In the genomic region with DNA sequence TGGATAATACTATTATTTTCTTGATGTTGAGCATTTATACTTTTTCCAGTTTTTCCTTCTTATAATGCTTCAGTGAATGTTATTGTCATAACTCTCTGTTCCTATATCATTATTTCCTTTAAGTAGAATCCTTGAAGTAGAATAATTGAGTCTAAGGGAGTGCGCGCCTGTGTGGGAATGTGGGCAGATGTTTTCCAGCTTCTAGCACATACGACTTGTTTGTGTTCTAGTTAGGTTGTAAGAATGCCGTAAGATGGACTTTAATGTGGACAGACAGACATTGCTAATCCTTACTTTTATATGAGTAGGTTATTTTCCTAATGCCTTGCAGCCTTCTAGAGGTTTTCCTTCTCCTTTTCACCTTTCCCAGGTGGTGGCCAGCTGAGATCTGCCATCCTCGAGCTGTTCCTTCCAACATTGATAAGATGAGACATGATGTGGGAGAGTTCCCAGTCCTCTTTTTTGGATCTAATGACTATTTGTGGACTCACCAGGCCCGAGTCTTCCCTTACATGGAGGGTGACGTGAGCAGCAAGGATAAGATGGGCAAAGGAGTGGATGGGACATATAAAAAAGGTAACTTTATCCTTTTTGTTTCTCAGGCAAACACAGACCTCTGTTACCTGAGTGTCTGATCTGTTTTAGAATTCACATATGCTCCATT, we compare ENCODE assay signal across 19 cellular contexts. TPM values are rescaled to one million over a fixed set of nuclear protein-coding genes. Genes with fewer than 3 reads are reported as not detected.
DNase-seq lines count a peak whose midpoint lies in the region; ATAC-seq, FAIRE-seq and TF ChIP-seq lines count a peak whose summit lies in the region.
"Had no signal": no experiment of that assay in that cellular context is flagged by ENCODE, and none has a peak within 500 bp of the region (broad histone marks: within the 10 kb centered on the region; RNA-seq: fewer than 3 reads in every experiment).

No MANE protein-coding gene starts in this region.

- ATAC-seq in GM23338: no peak
- ATAC-seq in WTC11: no peak
- ATAC-seq in HG02798 (IDR thresholded peaks at IDR 0.05; ENCODE audit: poor library complexity, unreplicated experiment): no peak

- H4K20me1 ChIP-seq in GM23338 (replicated peaks; ENCODE audit: insufficient read depth) (peaks cover 31% of the 10 kb centered on the region), endothelial cell of umbilical vein (replicated peaks; ENCODE audit: control insufficient read depth, extremely low read depth, insufficient read depth, low read length) (no peaks in the 10 kb centered on the region)

- peaks cover 12% of the 10 kb centered on the region for H3K27me3 Mint-ChIP-seq in GM23338 (ENCODE audit: insufficient read depth, low read depth, poor library complexity)
- no peaks in the 10 kb centered on the region for H3K27me3 Mint-ChIP-seq in WTC11 (ENCODE audit: low read depth)
- H3K27me3 Mint-ChIP-seq in progenitor cell of endocrine pancreas: no peaks in the 10 kb centered on the region
- H3K27me3 Mint-ChIP-seq in Caco-2 (ENCODE audit: insufficient read depth, unreplicated experiment): no peaks in the 10 kb centered on the region

- dilution Hi-C loops in endothelial cell of umbilical vein (cut with MboI; ENCODE audit: extremely low pct_ligation_motif_present, low sequenced_read_pairs): no loop called here

- H3K9me3 ChIP-seq in endothelial cell of umbilical vein (replicated peaks; ENCODE audit: control insufficient read depth, insufficient read depth, low read length) (no peaks in the 10 kb centered on the region), Caco-2 (no peaks in the 10 kb centered on the region)
- H3K9me3 ChIP-seq: MG63 had no signal

- no peaks in the 10 kb centered on the region for H3K9me1 ChIP-seq in endothelial cell of umbilical vein (replicated peaks; ENCODE audit: control insufficient read depth, extremely low read depth, insufficient read depth, low read length)

- H3K9ac ChIP-seq in endothelial cell of umbilical vein (replicated peaks; ENCODE audit: extremely low read depth, insufficient read depth, low read length): no peak overlapping the region

- H3K36me3 ChIP-seq in GM23338 (ENCODE audit: insufficient read depth) (peaks cover 65% of the 10 kb centered on the region), endothelial cell of umbilical vein (ENCODE audit: control insufficient read depth in 2 of 2, extremely low read depth in 1 of 2, insufficient read depth in 2 of 2, low read length in 2 of 2) (peaks cover 20 to 21% of the 10 kb centered on the region in 2 experiments), Caco-2 (ENCODE audit: control insufficient read depth, insufficient read depth, low read length) (no peaks in the 10 kb centered on the region; the same call in 1 of the 2 replicates)

- H2AFZ ChIP-seq in GM23338 (no peak overlapping the region), endothelial cell of umbilical vein (ENCODE audit: low read depth, low read length) (no peak overlapping the region)

- no peak for DNase-seq in GM23338 (ENCODE audit: low spot score)
- DNase-seq in WTC11 (ENCODE audit: low spot score): no peak
- DNase-seq in endothelial cell of umbilical vein (ENCODE audit: low read depth, low spot score): no peak
- DNase-seq in progenitor cell of endocrine pancreas (ENCODE audit: low spot score, unreplicated experiment): no peak
- no peak for DNase-seq in Caco-2
- no peak for DNase-seq in DMS 273 (lab: John Stamatoyannopoulos, UW; ENCODE audit: unreplicated experiment)
- DNase-seq: H7, HFFc6, KBM-7, MG63, NCI-H1105 treated with DMSO at 0.1 percent for 48 hours, NCI-H146, NCI-H1930, NCI-H2107, NCI-H526 treated with DMSO at 0.1 percent for 48 hours, Right ventricle myocardium superior, RPMI8226 had no signal

- H3K4me2 ChIP-seq in GM23338 (no peak overlapping the region), endothelial cell of umbilical vein (ENCODE audit: insufficient read depth, low read length) (no peak overlapping the region)

- 0 out of 2 replicates have a peak overlapping the region, but pooled peaks have one; percentile 30 for H3K27ac ChIP-seq in GM23338 (ENCODE audit: low read depth)
- no peak overlapping the region for H3K27ac ChIP-seq in endothelial cell of umbilical vein (ENCODE audit: insufficient read depth, low read depth, low read length)

- H3K4me3 Mint-ChIP-seq in GM23338 (no peak overlapping the region), WTC11 (no peak overlapping the region), progenitor cell of endocrine pancreas (ENCODE audit: low read depth) (no peak overlapping the region), Caco-2 (ENCODE audit: unreplicated experiment) (no peak overlapping the region)
- H3K4me3 Mint-ChIP-seq: HFFc6 had no signal

- H3K36me3 Mint-ChIP-seq in GM23338 (ENCODE audit: low read depth) (peaks cover 90% of the 10 kb centered on the region), WTC11 (peaks cover 86% of the 10 kb centered on the region), progenitor cell of endocrine pancreas (ENCODE audit: insufficient read depth) (peaks cover 33% of the 10 kb centered on the region), Caco-2 (ENCODE audit: insufficient read depth, unreplicated experiment) (peaks cover 39% of the 10 kb centered on the region)

- H3K4me3 ChIP-seq in GM23338: no peak overlapping the region
- H3K4me3 ChIP-seq in endothelial cell of umbilical vein (replicated peaks in 1 of 3; ENCODE audit: insufficient read depth in 1 of 3, low read depth in 1 of 3, low read length in 3 of 3): no peak overlapping the region
- H3K4me3 ChIP-seq in Caco-2 (ENCODE audit: low read depth, low read length): no peak overlapping the region
- H3K4me3 ChIP-seq: MG63 had no signal

- H3K79me2 ChIP-seq in GM23338 (replicated peaks; ENCODE audit: insufficient read depth) (peaks cover 13% of the 10 kb centered on the region; the same call in 1 of the 2 replicates), endothelial cell of umbilical vein (ENCODE audit: control insufficient read depth, insufficient read depth, low read length) (no peaks in the 10 kb centered on the region)

- H3K4me1 ChIP-seq in GM23338 (ENCODE audit: insufficient read depth) (no peaks in the 10 kb centered on the region), endothelial cell of umbilical vein (ENCODE audit: control insufficient read depth, extremely low read depth, insufficient read depth, low read length) (no peaks in the 10 kb centered on the region), Caco-2 (no peaks in the 10 kb centered on the region)

- no peak for TF ChIP-seq POLR2A in endothelial cell of umbilical vein (IDR thresholded peaks at IDR 0.05; ENCODE audit: low read depth, low read length)

- TF ChIP-seq CTCF in GM23338 (conservative IDR thresholded peaks at IDR 0.05; ENCODE audit: low read depth in 2 of 2): no peak
- TF ChIP-seq CTCF in WTC11 (IDR thresholded peaks at IDR 0.05): no peak
- no peak for TF ChIP-seq CTCF in endothelial cell of umbilical vein (IDR thresholded peaks at IDR 0.05; ENCODE audit: extremely low read depth in 1 of 2, insufficient read depth in 1 of 2, low read depth in 1 of 2, low read length in 2 of 2)
- TF ChIP-seq CTCF in progenitor cell of endocrine pancreas (IDR thresholded peaks at IDR 0.05; ENCODE audit: unreplicated experiment): no peak
- TF ChIP-seq CTCF in Caco-2 (IDR thresholded peaks at IDR 0.05; ENCODE audit: insufficient read depth in 1 of 2, low read depth in 1 of 2, low read length in 1 of 2, severe bottlenecking in 1 of 2, unreplicated experiment in 1 of 2): no peak

- H3K4me1 Mint-ChIP-seq in GM23338 (no peaks in the 10 kb centered on the region), WTC11 (peaks cover 11% of the 10 kb centered on the region), progenitor cell of endocrine pancreas (ENCODE audit: low read depth) (peaks cover 2% of the 10 kb centered on the region), Caco-2 (ENCODE audit: low read depth, unreplicated experiment) (no peaks in the 10 kb centered on the region)

- no peaks in the 10 kb centered on the region; the same call in 1 of the 2 replicates for H3F3A ChIP-seq in GM23338 (replicated peaks; ENCODE audit: low read depth)

- H3K27me3 ChIP-seq in GM23338 (ENCODE audit: insufficient read depth) (no peaks in the 10 kb centered on the region), endothelial cell of umbilical vein (ENCODE audit: control insufficient read depth in 2 of 2, insufficient read depth in 2 of 2, low read length in 2 of 2) (no peaks in the 10 kb centered on the region), Caco-2 (replicated peaks; ENCODE audit: control insufficient read depth, insufficient read depth, low read length) (no peaks in the 10 kb centered on the region)
- H3K27me3 ChIP-seq: MG63 had no signal

- H3K9me3 Mint-ChIP-seq in GM23338 (no peaks in the 10 kb centered on the region; the same call in 2 of the 3 replicates), WTC11 (no peaks in the 10 kb centered on the region), progenitor cell of endocrine pancreas (ENCODE audit: low read depth) (no peaks in the 10 kb centered on the region), Caco-2 (ENCODE audit: unreplicated experiment) (no peaks in the 10 kb centered on the region)
- H3K9me3 Mint-ChIP-seq: HFFc6 had no signal

- CTCF ChIA-PET in WTC11 (lab: Charles Lee) (no interaction called here), endothelial cell of umbilical vein (lab: Charles Lee) (interaction anchor here (1.3 kb wide), 1 partner anchor 25 kb away, joined by 3 read pairs; no protein-coding TSS in a partner anchor), Caco-2 (lab: Charles Lee) (no interaction called here)

- H3K9me2 ChIP-seq in GM23338 (ENCODE audit: insufficient read depth): no peaks in the 10 kb centered on the region

- no TSS peak for BruUV-seq in endothelial cell of umbilical vein (replicated peaks; lab: Mats Ljungman, UMichigan)
- BruUV-seq in Caco-2 (replicated peaks; lab: Mats Ljungman, UMichigan): no TSS peak

- intact Hi-C loops in endothelial cell of umbilical vein (cut with micrococcal nuclease): no loop called here
- intact Hi-C loops in Caco-2 (cut with micrococcal nuclease; ENCODE audit: unreplicated experiment): no loop called here

- POLR2A ChIA-PET in WTC11 (lab: Charles Lee) (no interaction called here), endothelial cell of umbilical vein (lab: Charles Lee) (interaction anchor here (0.6 kb wide), 1 partner anchor 24 kb away, joined by 4 read pairs; no protein-coding TSS in a partner anchor), Caco-2 (lab: Charles Lee) (no interaction called here)

- H3K27ac Mint-ChIP-seq in GM23338: peak overlapping the region; percentile 18
- H3K27ac Mint-ChIP-seq in WTC11: peak overlapping the region; percentile 91
- H3K27ac Mint-ChIP-seq in progenitor cell of endocrine pancreas: peak overlapping the region; percentile 11
- H3K27ac Mint-ChIP-seq in Caco-2 (ENCODE audit: unreplicated experiment): no peak overlapping the region
- H3K27ac Mint-ChIP-seq: HFFc6 had no signal

- FAIRE-seq in endothelial cell of umbilical vein (lab: Jason Lieb, UNC): peak; percentile 31
- FAIRE-seq: GM18507 had no signal

RNA-seq across cellular contexts. Expression of gene RAB24, which starts 34.2 kb away (rescaled TPM):
- total RNA-seq in GM23338 (2014; rRNA removed; shearing (Covaris generic)): 24.8 and 27.1 TPM in 2 replicates
- 26.1 and 27.7 TPM in 2 replicates for polyA plus RNA-seq in GM23338 (2016; fragmentation: Nextera tagmentation; extraction: Ambion mirVana)
- 37.0 to 40.2 TPM (median 38.0 TPM) in 3 replicates for total RNA-seq in WTC11 (2021)
- 20.6 and 20.7 TPM in 2 replicates for total RNA-seq in endothelial cell of umbilical vein
- 43.6 and 44.0 TPM in 2 replicates for polyA plus RNA-seq in endothelial cell of umbilical vein
- 32.0 and 40.5 TPM in 2 replicates for polyA plus RNA-seq in endothelial cell of umbilical vein (2011; cell fraction: cytosol; rRNA removed)
- 103 and 115 TPM in 2 replicates for polyA plus RNA-seq in endothelial cell of umbilical vein (2011; cell fraction: nucleus; rRNA removed)
- polyA plus RNA-seq in endothelial cell of umbilical vein (2012): 14.9 and 21.9 TPM in 2 replicates
- 12.3 and 12.4 TPM in 2 replicates for polyA minus RNA-seq in endothelial cell of umbilical vein
- polyA minus RNA-seq in endothelial cell of umbilical vein (2011; cell fraction: cytosol; rRNA and poly(A)+ RNA removed): 6.3 TPM
- 7.5 and 10.4 TPM in 2 replicates for polyA minus RNA-seq in endothelial cell of umbilical vein (2011; cell fraction: nucleus; rRNA and poly(A)+ RNA removed)
- 26.9 and 30.0 TPM in 2 replicates for total RNA-seq in progenitor cell of endocrine pancreas
- 29.9 and 31.7 TPM in 2 replicates for total RNA-seq in Caco-2 (2022)

RNA-seq across cellular contexts. Expression of gene PRELID1, which starts 34.2 kb away (rescaled TPM):
- total RNA-seq in GM23338 (2014; rRNA removed; shearing (Covaris generic)): 271 and 328 TPM in 2 replicates
- polyA plus RNA-seq in GM23338 (2016; fragmentation: Nextera tagmentation; extraction: Ambion mirVana) (349 and 359 TPM in 2 replicates), endothelial cell of umbilical vein (293 and 356 TPM in 2 replicates)
- total RNA-seq in WTC11 (2021) (235 to 273 TPM (median 245 TPM) in 3 replicates), endothelial cell of umbilical vein (201 and 203 TPM in 2 replicates), progenitor cell of endocrine pancreas (94.0 and 114 TPM in 2 replicates), Caco-2 (2022) (201 and 229 TPM in 2 replicates)
- 308 and 363 TPM in 2 replicates for polyA plus RNA-seq in endothelial cell of umbilical vein (2011; cell fraction: cytosol; rRNA removed)
- polyA plus RNA-seq in endothelial cell of umbilical vein (2011; cell fraction: nucleus; rRNA removed): 110 and 116 TPM in 2 replicates
- 140 and 160 TPM in 2 replicates for polyA plus RNA-seq in endothelial cell of umbilical vein (2012)
- polyA minus RNA-seq in endothelial cell of umbilical vein: 116 and 133 TPM in 2 replicates
- 138 TPM for polyA minus RNA-seq in endothelial cell of umbilical vein (2011; cell fraction: cytosol; rRNA and poly(A)+ RNA removed)
- 22.7 TPM in 2 replicates for polyA minus RNA-seq in endothelial cell of umbilical vein (2011; cell fraction: nucleus; rRNA and poly(A)+ RNA removed)

RNA-seq across cellular contexts. Expression of gene MXD3, which starts 42.3 kb away (rescaled TPM):
- 11.6 and 13.0 TPM in 2 replicates for total RNA-seq in GM23338 (2014; rRNA removed; shearing (Covaris generic))
- 8.4 and 9.9 TPM in 2 replicates for polyA plus RNA-seq in GM23338 (2016; fragmentation: Nextera tagmentation; extraction: Ambion mirVana)
- 16.9 to 25.7 TPM (median 18.8 TPM) in 3 replicates for total RNA-seq in WTC11 (2021)
- 30.5 and 44.2 TPM in 2 replicates for total RNA-seq in endothelial cell of umbilical vein
- polyA plus RNA-seq in endothelial cell of umbilical vein: 38.4 and 49.9 TPM in 2 replicates
- polyA plus RNA-seq in endothelial cell of umbilical vein (2011; cell fraction: cytosol; rRNA removed): 13.9 and 28.1 TPM in 2 replicates
- 37.6 and 47.7 TPM in 2 replicates for polyA plus RNA-seq in endothelial cell of umbilical vein (2011; cell fraction: nucleus; rRNA removed)
- 5.6 and 6.2 TPM in 2 replicates for polyA plus RNA-seq in endothelial cell of umbilical vein (2012)
- polyA minus RNA-seq in endothelial cell of umbilical vein: 7.9 and 9.5 TPM in 2 replicates
- polyA minus RNA-seq in endothelial cell of umbilical vein (2011; cell fraction: cytosol; rRNA and poly(A)+ RNA removed): 17.3 TPM
- 10.5 and 18.2 TPM in 2 replicates for polyA minus RNA-seq in endothelial cell of umbilical vein (2011; cell fraction: nucleus; rRNA and poly(A)+ RNA removed)
- 20.1 and 20.6 TPM in 2 replicates for total RNA-seq in progenitor cell of endocrine pancreas
- total RNA-seq in Caco-2 (2022): 19.8 and 20.6 TPM in 2 replicates
